ENCODE assay signal across 8 cellular contexts in the genomic region with DNA sequence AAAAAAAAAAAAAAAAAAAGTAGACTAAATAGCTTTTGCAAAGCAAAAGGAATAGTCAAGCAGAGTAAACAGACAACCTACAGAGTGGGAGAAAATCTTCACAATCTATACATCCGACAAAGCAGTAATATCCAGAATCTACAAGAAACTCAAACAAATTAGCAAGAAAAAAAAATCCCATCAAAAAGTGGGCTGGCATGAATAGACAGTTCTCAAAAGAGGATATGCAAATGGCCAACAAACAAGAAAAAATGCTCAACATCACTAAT. TPM values are rescaled to one million over a fixed set of nuclear protein-coding genes. Genes with fewer than 3 reads are reported as not detected.
A peak's percentile ranks its signal among the peaks of the same experiment; 100 is the strongest.
DNase-seq lines count a peak whose midpoint lies in the region; ATAC-seq and TF ChIP-seq lines count a peak whose summit lies in the region.
"Not testable (repeated sequence)": the region's sequence is repeated elsewhere in the genome, so short reads cannot be mapped to it uniquely, and the experiment has no call there.

No MANE protein-coding gene starts in this region.

- H3K9me3 ChIP-seq in CD8-positive, alpha-beta T cell (ENCODE audit: low read length); mucosa of rectum (ENCODE audit: control insufficient read depth in 2 of 2, low read length in 2 of 2); sigmoid colon: not testable (repeated sequence)

- peak overlapping the region; percentile 77 for H3K4me3 ChIP-seq in CD8-positive, alpha-beta T cell (ENCODE audit: low read depth, low read length)
- peak overlapping the region; percentile 61 to 63 for H3K4me3 ChIP-seq in foreskin fibroblast (ENCODE audit: low read depth in 1 of 2, low read length in 2 of 2)
- peak overlapping the region; percentile 71 to 82 for H3K4me3 ChIP-seq in mucosa of rectum (ENCODE audit: low read length in 2 of 2)
- H3K4me3 ChIP-seq in sigmoid colon, result peak overlapping the region; percentile 68 to 88 (median 84)

- not testable (repeated sequence) for H3K27me3 ChIP-seq in CD8-positive, alpha-beta T cell (ENCODE audit: insufficient read depth, low read length); mucosa of rectum (ENCODE audit: control insufficient read depth in 2 of 2, insufficient read depth in 2 of 2, low read length in 2 of 2); sigmoid colon

- H3K4me1 ChIP-seq in CD8-positive, alpha-beta T cell (ENCODE audit: insufficient read depth, low read length), result peaks cover 17% of the 10 kb centered on the region
- H3K4me1 ChIP-seq in mucosa of rectum (ENCODE audit: control insufficient read depth in 2 of 2, insufficient read depth in 2 of 2, low read length in 2 of 2) (peaks cover 2 to 19% of the 10 kb centered on the region in 2 donors), sigmoid colon (peaks cover 0 to 41% (median 19%) of the 10 kb centered on the region in 4 donors)

- H3K36me3 ChIP-seq in CD8-positive, alpha-beta T cell (ENCODE audit: insufficient read depth, low read length); mucosa of rectum (ENCODE audit: control insufficient read depth in 2 of 2, insufficient read depth in 2 of 2, low read length in 2 of 2); sigmoid colon: not testable (repeated sequence)

- CTCF ChIA-PET in CD8-positive, alpha-beta T cell (lab: Charles Lee), result interaction anchor here (0.8 to 1.5 kb wide), 4 partner anchors 20 to 126 kb away, joined by 3 to 6 read pairs (median 4); no protein-coding TSS in a partner anchor
- CTCF ChIA-PET in RWPE1 (lab: Yijun Ruan, JAX), result interaction anchor here (0.6 to 0.7 kb wide), 3 partner anchors 16 to 877 kb away, joined by 3 to 9 read pairs (median 4); no protein-coding TSS in a partner anchor

- intact Hi-C loops in CD8-positive, alpha-beta T cell (cut with DNase I, micrococcal nuclease), result loop anchor here in 1 of 2 experiments (2.0 kb wide), 1 partner anchor 17 kb away; no protein-coding TSS in a partner anchor
- intact Hi-C loops in activated T-helper 2 cell treated with anti-CD3 and anti-CD28 coated beads, Interferon-gamma antibody, Interleukin-2, Interleukin-4, amounts not matched to agents 10 μg/mL and 5 μg/mL and 100 μg/mL, durations not matched to agents 14 hours and 24 hours and 36 hours (cut with micrococcal nuclease), result not testable (repeated sequence)
- intact Hi-C loops in sigmoid colon (cut with DNase I), result loop anchor here (1.0 kb wide), 1 partner anchor 17 kb away; no protein-coding TSS in a partner anchor

- H3K36me3 Mint-ChIP-seq in CD8-positive, alpha-beta T cell; chondrocyte (ENCODE audit: low read depth); type B pancreatic cell: not testable (repeated sequence)
- peaks cover 23% of the 10 kb centered on the region for H3K36me3 Mint-ChIP-seq in activated T-helper 2 cell treated with anti-CD3 and anti-CD28 coated beads, Interferon-gamma antibody, Interleukin-2, Interleukin-4, amounts not matched to agents 10 μg/mL and 5 μg/mL and 100 μg/mL, durations not matched to agents 14 hours and 24 hours and 36 hours (ENCODE audit: low read depth)

- WGBS in sigmoid colon, 2 donors, result 22 to 43% methylated on average over 1 of the region's 1 CpG

- not testable (repeated sequence) for DNase-seq in CD8-positive, alpha-beta T cell; RWPE1 (ENCODE audit: low spot score); activated T-helper 2 cell treated with anti-CD3 and anti-CD28 coated beads, Interferon-gamma antibody, Interleukin-2, Interleukin-4, amounts not matched to agents 10 μg/mL and 5 μg/mL and 100 μg/mL, durations not matched to agents 14 hours and 24 hours and 36 hours (ENCODE audit: low spot score); chondrocyte (ENCODE audit: low spot score); foreskin fibroblast; sigmoid colon; type B pancreatic cell (ENCODE audit: extremely low spot score, unreplicated experiment)

- H3K9me3 Mint-ChIP-seq in CD8-positive, alpha-beta T cell; activated T-helper 2 cell treated with anti-CD3 and anti-CD28 coated beads, Interferon-gamma antibody, Interleukin-2, Interleukin-4, amounts not matched to agents 10 μg/mL and 5 μg/mL and 100 μg/mL, durations not matched to agents 14 hours and 24 hours and 36 hours; chondrocyte (ENCODE audit: low read depth); type B pancreatic cell: not testable (repeated sequence)

- peak overlapping the region; percentile 64 for H3K27ac ChIP-seq in CD8-positive, alpha-beta T cell (ENCODE audit: low read depth, low read length)
- H3K27ac ChIP-seq in RWPE1 (peak overlapping the region; percentile 94), mucosa of rectum (ENCODE audit: low read depth in 2 of 2, low read length in 2 of 2) (peak overlapping the region; percentile 92 to 96), sigmoid colon (peak overlapping the region; percentile 98 to 99 (median 98))

- peaks cover 48% of the 10 kb centered on the region for H3K4me1 Mint-ChIP-seq in CD8-positive, alpha-beta T cell (ENCODE audit: low read depth)
- H3K4me1 Mint-ChIP-seq in activated T-helper 2 cell treated with anti-CD3 and anti-CD28 coated beads, Interferon-gamma antibody, Interleukin-2, Interleukin-4, amounts not matched to agents 10 μg/mL and 5 μg/mL and 100 μg/mL, durations not matched to agents 14 hours and 24 hours and 36 hours (ENCODE audit: low read depth), result peaks cover 44% of the 10 kb centered on the region
- H3K4me1 Mint-ChIP-seq in chondrocyte (ENCODE audit: low read depth) (peaks cover 35% of the 10 kb centered on the region), type B pancreatic cell (ENCODE audit: unreplicated experiment) (peaks cover 18% of the 10 kb centered on the region)

- H3K9ac ChIP-seq in mucosa of rectum (ENCODE audit: low read depth in 1 of 2, low read length in 2 of 2), result peak overlapping the region; percentile 71 to 82

- ATAC-seq in CD8-positive, alpha-beta T cell, result not testable (repeated sequence)

- TF ChIP-seq EP300 in sigmoid colon (IDR thresholded peaks at IDR 0.05), result not testable (repeated sequence)

- not testable (repeated sequence) for H3K27me3 Mint-ChIP-seq in CD8-positive, alpha-beta T cell (ENCODE audit: low read depth); chondrocyte (ENCODE audit: low read depth); type B pancreatic cell
- peaks cover 11% of the 10 kb centered on the region for H3K27me3 Mint-ChIP-seq in activated T-helper 2 cell treated with anti-CD3 and anti-CD28 coated beads, Interferon-gamma antibody, Interleukin-2, Interleukin-4, amounts not matched to agents 10 μg/mL and 5 μg/mL and 100 μg/mL, durations not matched to agents 14 hours and 24 hours and 36 hours (ENCODE audit: low read depth)

- peak overlapping the region; percentile 92 for H3K27ac Mint-ChIP-seq in CD8-positive, alpha-beta T cell
- H3K27ac Mint-ChIP-seq in activated T-helper 2 cell treated with anti-CD3 and anti-CD28 coated beads, Interferon-gamma antibody, Interleukin-2, Interleukin-4, amounts not matched to agents 10 μg/mL and 5 μg/mL and 100 μg/mL, durations not matched to agents 14 hours and 24 hours and 36 hours, result peak overlapping the region; percentile 75
- peak overlapping the region; percentile 97 for H3K27ac Mint-ChIP-seq in chondrocyte (ENCODE audit: unreplicated experiment)
- H3K27ac Mint-ChIP-seq in type B pancreatic cell, result peak overlapping the region; percentile 84

- not testable (repeated sequence) for TF ChIP-seq CTCF in CD8-positive, alpha-beta T cell (IDR thresholded peaks at IDR 0.05); RWPE1 (conservative IDR thresholded peaks at IDR 0.05; ENCODE audit: low read depth); chondrocyte (IDR thresholded peaks at IDR 0.05); foreskin fibroblast (IDR thresholded peaks at IDR 0.05; ENCODE audit: low read depth, low read length); sigmoid colon (IDR thresholded peaks at IDR 0.05); type B pancreatic cell (conservative IDR thresholded peaks at IDR 0.05)

- POLR2A ChIA-PET in CD8-positive, alpha-beta T cell (lab: Charles Lee), result interaction anchor here (1.2 to 1.6 kb wide), 5 partner anchors 17 to 206 kb away, joined by 3 to 12 read pairs (median 6); partner anchors contain the start of genes SERPINB1 and WRNIP1
- POLR2A ChIA-PET in RWPE1 (lab: Yijun Ruan, JAX; ENCODE audit: low non-redundant PET), result not testable (repeated sequence)

- peak overlapping the region; percentile 90 for H3K4me3 Mint-ChIP-seq in CD8-positive, alpha-beta T cell
- H3K4me3 Mint-ChIP-seq in activated T-helper 2 cell treated with anti-CD3 and anti-CD28 coated beads, Interferon-gamma antibody, Interleukin-2, Interleukin-4, amounts not matched to agents 10 μg/mL and 5 μg/mL and 100 μg/mL, durations not matched to agents 14 hours and 24 hours and 36 hours (ENCODE audit: low read depth), result peak overlapping the region; percentile 82
- H3K4me3 Mint-ChIP-seq in chondrocyte (ENCODE audit: unreplicated experiment) (peak overlapping the region; percentile 85), type B pancreatic cell (peak overlapping the region; percentile 91)

- TF ChIP-seq POLR2A in sigmoid colon (IDR thresholded peaks at IDR 0.05), result not testable (repeated sequence)

RNA-seq across cellular contexts. Expression of gene SERPINB6, which starts 0.8 kb away (rescaled TPM):
- total RNA-seq in CD8-positive, alpha-beta T cell, result 10 to 100 TPM; 41.7 to 45.6 TPM
- 72.0 and 73.0 TPM in 2 replicates for total RNA-seq in activated T-helper 2 cell treated with anti-CD3 and anti-CD28 coated beads, Interferon-gamma antibody, Interleukin-2, Interleukin-4, amounts not matched to agents 10 μg/mL and 5 μg/mL and 100 μg/mL, durations not matched to agents 14 hours and 24 hours and 36 hours
- total RNA-seq in chondrocyte (74.0 to 98.0 TPM (median 97.3 TPM) in 3 replicates), sigmoid colon (100 to 1,000 TPM; 150 to 207 (median 174) TPM), type B pancreatic cell (ENCODE audit: low replicate concordance) (57.5 and 61.2 TPM in 2 replicates)
- 100 to 1,000 TPM; 152 to 194 (median 178) TPM for polyA plus RNA-seq in sigmoid colon

RNA-seq across cellular contexts. Expression of gene NQO2, which starts 27.5 kb away (rescaled TPM):
- total RNA-seq in CD8-positive, alpha-beta T cell, result 1 to 10 TPM; 3.8 to 5.5 TPM
- total RNA-seq in activated T-helper 2 cell treated with anti-CD3 and anti-CD28 coated beads, Interferon-gamma antibody, Interleukin-2, Interleukin-4, amounts not matched to agents 10 μg/mL and 5 μg/mL and 100 μg/mL, durations not matched to agents 14 hours and 24 hours and 36 hours, result 42.5 and 45.6 TPM in 2 replicates
- total RNA-seq in chondrocyte (34.4 to 40.7 TPM (median 35.1 TPM) in 3 replicates), sigmoid colon (10 to 100 TPM; 14.7 to 33.2 (median 24.0) TPM), type B pancreatic cell (ENCODE audit: low replicate concordance) (19.1 and 19.5 TPM in 2 replicates)
- 10 to 100 TPM; 12.5 to 18.0 (median 16.1) TPM for polyA plus RNA-seq in sigmoid colon
